18 cellular contexts compared by ENCODE assay signal in genomic region chr11:120249279-120250022, GRCh38. TPM values are rescaled to one million over a fixed set of nuclear protein-coding genes. Genes with fewer than 3 reads are reported as not detected.
DNase-seq lines count a peak whose midpoint lies in the region; ATAC-seq, FAIRE-seq and TF ChIP-seq lines count a peak whose summit lies in the region.
"Had no signal": no experiment of that assay in that cellular context is flagged by ENCODE, and none has a peak within 500 bp of the region (broad histone marks: within the 10 kb centered on the region; RNA-seq: fewer than 3 reads in every experiment).

No MANE protein-coding gene starts in this region.

- TF ChIP-seq POLR2A in GM12892 (IDR thresholded peaks at IDR 0.05; ENCODE audit: low read depth, low read length): no peak

- no peak for TF ChIP-seq CTCF in Loucy (conservative IDR thresholded peaks at IDR 0.05; ENCODE audit: low read length)
- TF ChIP-seq CTCF in fibroblast of mammary gland (conservative IDR thresholded peaks at IDR 0.05; ENCODE audit: control insufficient read depth, insufficient read depth, low read depth, low read length): no peak

- H3K27ac Mint-ChIP-seq in T-helper 1 cell treated with Interleukin-12 subunit alpha and Interleukin-12 subunit beta and Interleukin-4 antibody, amounts not matched to agents 30 μg/mL and 1 μg/mL, for 36 hours: peak overlapping the region; percentile 74

- H3K4me2 ChIP-seq in Loucy (ENCODE audit: low read depth, low read length, poor library complexity, severe bottlenecking): peak overlapping the region; percentile 57
- H3K4me2 ChIP-seq: A549 had no signal

- peaks cover 12% of the 10 kb centered on the region for H3K4me1 ChIP-seq in Loucy (ENCODE audit: insufficient read depth, low read length, poor library complexity, severe bottlenecking)
- H3K4me1 ChIP-seq: A549, right atrium auricular region had no signal

- H3K9me3 ChIP-seq in Loucy (ENCODE audit: insufficient read depth, low read depth, low read length): no peaks in the 10 kb centered on the region
- H3K9me3 ChIP-seq: A549, esophagus muscularis mucosa, right atrium auricular region had no signal

- H3K4me1 Mint-ChIP-seq in T-helper 1 cell treated with Interleukin-12 subunit alpha and Interleukin-12 subunit beta and Interleukin-4 antibody, amounts not matched to agents 30 μg/mL and 1 μg/mL, for 36 hours (ENCODE audit: low read depth): peaks cover 51% of the 10 kb centered on the region

- DNase-seq in T-helper 1 cell: no peak
- no peak for DNase-seq in GM12892 (ENCODE audit: insufficient read length)
- peak; percentile 15 for DNase-seq in fibroblast of mammary gland (ENCODE audit: low read depth)
- DNase-seq in left lobe of liver (ENCODE audit: low spot score): no peak
- DNase-seq: activated CD8-positive, alpha-beta memory T cell treated with anti-CD3 and anti-CD28 coated beads, Interleukin-2, amount 50 U/mL, for 4 hours; C1 segment of cervical spinal cord; effector CD8-positive, alpha-beta T cell; kidney; NCI-H2029; NCI-H345 had no signal

- peak overlapping the region; percentile 76 for H3K4me3 Mint-ChIP-seq in T-helper 1 cell treated with Interleukin-12 subunit alpha and Interleukin-12 subunit beta and Interleukin-4 antibody, amounts not matched to agents 30 μg/mL and 1 μg/mL, for 36 hours

- no peaks in the 10 kb centered on the region for H3K9me3 Mint-ChIP-seq in T-helper 1 cell treated with Interleukin-12 subunit alpha and Interleukin-12 subunit beta and Interleukin-4 antibody, amounts not matched to agents 30 μg/mL and 1 μg/mL, for 36 hours

- H2AFZ ChIP-seq in Loucy (ENCODE audit: low read length): no peak overlapping the region

- FAIRE-seq in GM12892 (lab: Jason Lieb, UNC): peak; percentile 40
- FAIRE-seq: A549, kidney, urothelium cell line had no signal

- H3K27me3 ChIP-seq in Loucy (ENCODE audit: insufficient read depth, low read length, poor library complexity, severe bottlenecking): peaks cover 6% of the 10 kb centered on the region
- H3K27me3 ChIP-seq: right atrium auricular region had no signal

- peaks cover 58% of the 10 kb centered on the region for H3K27me3 Mint-ChIP-seq in T-helper 1 cell treated with Interleukin-12 subunit alpha and Interleukin-12 subunit beta and Interleukin-4 antibody, amounts not matched to agents 30 μg/mL and 1 μg/mL, for 36 hours (ENCODE audit: low read depth)

- ATAC-seq in GM19328 (IDR thresholded peaks at IDR 0.05; ENCODE audit: unreplicated experiment): no peak
- ATAC-seq in GM18517 (IDR thresholded peaks at IDR 0.05; ENCODE audit: unreplicated experiment): no peak
- ATAC-seq in left lobe of liver: no peak
- ATAC-seq: A549 had no signal

- no peaks in the 10 kb centered on the region for H3K79me2 ChIP-seq in Loucy (ENCODE audit: insufficient read depth, low read length)

- no peak overlapping the region for H3K4me3 ChIP-seq in Loucy (ENCODE audit: low read length, poor library complexity, severe bottlenecking)
- H3K4me3 ChIP-seq in fibroblast of mammary gland (ENCODE audit: control insufficient read depth, low read depth, low read length): no peak overlapping the region
- H3K4me3 ChIP-seq: A549, esophagus muscularis mucosa, right atrium auricular region had no signal

- no peaks in the 10 kb centered on the region for H3K9me2 ChIP-seq in Loucy (replicated peaks; ENCODE audit: low read depth, low read length)

- H3K9ac ChIP-seq in Loucy (ENCODE audit: low read depth, low read length, poor library complexity, severe bottlenecking): no peak overlapping the region

- H3F3A ChIP-seq in Loucy (ENCODE audit: low read depth): no peaks in the 10 kb centered on the region

- no peaks in the 10 kb centered on the region for H3K36me3 ChIP-seq in Loucy (ENCODE audit: insufficient read depth, low read length)
- H3K36me3 ChIP-seq: esophagus muscularis mucosa, right atrium auricular region had no signal

- H3K36me3 Mint-ChIP-seq in T-helper 1 cell treated with Interleukin-12 subunit alpha and Interleukin-12 subunit beta and Interleukin-4 antibody, amounts not matched to agents 30 μg/mL and 1 μg/mL, for 36 hours (ENCODE audit: low read depth): no peaks in the 10 kb centered on the region

- H4K20me1 ChIP-seq in Loucy (ENCODE audit: insufficient read depth, low read length, poor library complexity, severe bottlenecking): no peaks in the 10 kb centered on the region

RNA-seq across cellular contexts. Expression of gene POU2F3, which starts 9.5 kb away (rescaled TPM):
- polyA plus RNA-seq in GM12892 (2012; ENCODE audit: missing spikeins): 0.68 TPM
- not detected for total RNA-seq in left lobe of liver
- total RNA-seq: esophagus muscularis mucosa, right atrium auricular region had no signal
- polyA plus RNA-seq: A549 had no signal

RNA-seq across cellular contexts. Expression of gene OAF, which starts 38.6 kb away (rescaled TPM):
- polyA plus RNA-seq in GM12892 (2012; ENCODE audit: missing spikeins): 0.61 TPM
- 345 TPM for total RNA-seq in left lobe of liver
